In genomic region chr7:157498690-157499089, GRCh38 we compare ENCODE assay signal across 20 cellular contexts.
A peak's percentile ranks its signal among the peaks of the same experiment; 100 is the strongest.
DNase-seq lines count a peak whose midpoint lies in the region; ATAC-seq and TF ChIP-seq lines count a peak whose summit lies in the region.
"Had no signal": no experiment of that assay in that cellular context is flagged by ENCODE, and none has a peak within 500 bp of the region (broad histone marks: within the 10 kb centered on the region; RNA-seq: fewer than 3 reads in every experiment).

No MANE protein-coding gene starts in this region.

- H3K9me3 ChIP-seq in H9 (ENCODE audit: control insufficient read depth, low read depth, low read length): no peaks in the 10 kb centered on the region
- H3K9me3 ChIP-seq in endodermal cell (ENCODE audit: control insufficient read depth, low read length): peaks cover 49% of the 10 kb centered on the region
- peaks cover 0 to 12% (median 1%) of the 10 kb centered on the region in 8 donors for H3K9me3 ChIP-seq in spleen
- no peaks in the 10 kb centered on the region for H3K9me3 ChIP-seq in WERI-Rb-1 (ENCODE audit: severe bottlenecking)

- ATAC-seq in activated CD8-positive, alpha-beta memory T cell treated with anti-CD3 and anti-CD28 coated beads, Interleukin-2, amount 10 ng/mL, durations not matched to agents 7 days and 5 days: no peak
- ATAC-seq: GM12878 had no signal

- no peak overlapping the region for H4K8ac ChIP-seq in H9 (replicated peaks; ENCODE audit: insufficient read length, low read depth, low read length)

- H3T11ph ChIP-seq in H9 (ENCODE audit: low read length): no peak overlapping the region

- no peak overlapping the region for H2BK15ac ChIP-seq in H9 (ENCODE audit: low read depth, low read length)

- no peaks in the 10 kb centered on the region for H3K36me3 ChIP-seq in endodermal cell (ENCODE audit: control insufficient read depth, insufficient read depth, low read length)
- no peaks in the 10 kb centered on the region for H3K36me3 ChIP-seq in spleen
- no peaks in the 10 kb centered on the region for H3K36me3 ChIP-seq in WERI-Rb-1
- H3K36me3 ChIP-seq: BLaER1 treated with 17β-estradiol and CSF1 and Interleukin-3, amounts not matched to agents 10 nM and 100 nM had no signal

- intact Hi-C loops in spleen (cut with DNase I; ENCODE audit: low total_unique reads): no loop called here

- peaks cover 9% of the 10 kb centered on the region for H3K27me3 Mint-ChIP-seq in activated CD8-positive, alpha-beta memory T cell treated with anti-CD3 and anti-CD28 coated beads, Interleukin-2, amount 10 ng/mL, durations not matched to agents 7 days and 5 days
- H3K27me3 Mint-ChIP-seq in H9 (ENCODE audit: low read depth): peaks cover 94% of the 10 kb centered on the region
- peaks cover 33% of the 10 kb centered on the region for H3K27me3 Mint-ChIP-seq in endodermal cell (ENCODE audit: insufficient read depth)

- H3K14ac ChIP-seq in H9 (ENCODE audit: insufficient read depth, low read length): no peak overlapping the region

- H3K4ac ChIP-seq in H9 (ENCODE audit: low read depth, low read length): no peak overlapping the region

- H4K91ac ChIP-seq in H9 (ENCODE audit: insufficient read length, low read depth, low read length): no peak overlapping the region

- H3K36me3 Mint-ChIP-seq in activated CD8-positive, alpha-beta memory T cell treated with anti-CD3 and anti-CD28 coated beads, Interleukin-2, amount 10 ng/mL, durations not matched to agents 7 days and 5 days: peaks cover 10% of the 10 kb centered on the region
- H3K36me3 Mint-ChIP-seq in H9 (ENCODE audit: insufficient read depth in 1 of 3, low read depth in 3 of 3) (0 out of 7 replicates have a peak, but pooled peaks cover 0 to 1% (median 0%) of the 10 kb centered on the region in 3 experiments), endodermal cell (ENCODE audit: low read depth) (no peaks in the 10 kb centered on the region)

- H2BK120ac ChIP-seq in H9 (ENCODE audit: low read depth, low read length, poor library complexity, severe bottlenecking): no peak overlapping the region

- H2BK12ac ChIP-seq in H9 (ENCODE audit: insufficient read length, low read depth, low read length): no peak overlapping the region

- H3K27ac ChIP-seq in H9 (ENCODE audit: insufficient read length, low read depth, low read length) (no peak overlapping the region), endodermal cell (ENCODE audit: low read depth, low read length) (no peak overlapping the region), spleen (no peak overlapping the region), WERI-Rb-1 (no peak overlapping the region)
- H3K27ac ChIP-seq: BLaER1 treated with 17β-estradiol and CSF1 and Interleukin-3, amounts not matched to agents 10 nM and 100 nM; epithelial cell of prostate; HL-60; skin epidermis had no signal

- no peak for TF ChIP-seq CTCF in H9 (conservative IDR thresholded peaks at IDR 0.05)
- TF ChIP-seq CTCF in endodermal cell (conservative IDR thresholded peaks at IDR 0.05): no peak
- no peak for TF ChIP-seq CTCF in spleen (IDR thresholded peaks at IDR 0.05 in 8 of 11, conservative IDR thresholded peaks at IDR 0.05 in 3 of 11)
- TF ChIP-seq CTCF in WERI-Rb-1 (IDR thresholded peaks at IDR 0.05; ENCODE audit: low read depth, low read length): no peak

- peak; percentile 38 for DNase-seq in activated CD8-positive, alpha-beta memory T cell treated with anti-CD3 and anti-CD28 coated beads, Interleukin-2, amount 50 U/mL, for 48 hours
- DNase-seq in activated CD8-positive, alpha-beta memory T cell treated with anti-CD3 and anti-CD28 coated beads, Interleukin-2, amount 10 ng/mL, durations not matched to agents 7 days and 5 days: no peak
- DNase-seq in H9 (peak; percentile 13), endodermal cell (peak; percentile 36), spleen (peak; percentile 67), WERI-Rb-1 (no peak), AML-193 (lab: John Stamatoyannopoulos, UW) (no peak)
- DNase-seq: activated CD4-positive, alpha-beta T cell treated with anti-CD3 and anti-CD28 coated beads, Interleukin-2, amount 50 U/mL, for 48 hours; cerebellar nuclear complex; HCEC 1CT; NCI-H1694; NCI-H2171 treated with DMSO at 0.1 percent for 48 hours; nucleus accumbens; stimulated activated CD4-positive, alpha-beta T cell treated with anti-CD3 and anti-CD28 coated beads, Interleukin-1b, Interleukin-23, amount 100 ng/mL, for 48 hours; substantia nigra had no signal

- H3K23me2 ChIP-seq in H9 (ENCODE audit: insufficient read length, low read depth, low read length, poor library complexity, severe bottlenecking): no peaks in the 10 kb centered on the region

- H3K27me3 ChIP-seq in H9 (ENCODE audit: insufficient read depth, low read length) (peaks cover 13% of the 10 kb centered on the region; the same call in 1 of the 2 replicates), endodermal cell (ENCODE audit: control insufficient read depth, insufficient read depth, low read length, poor library complexity, severe bottlenecking) (no peaks in the 10 kb centered on the region), spleen (replicated peaks in 1 of 7) (peaks cover 0 to 41% (median 0%) of the 10 kb centered on the region in 7 donors), WERI-Rb-1 (ENCODE audit: insufficient read depth, low read depth, severe bottlenecking) (no peaks in the 10 kb centered on the region)

- no peaks in the 10 kb centered on the region for H3K9me3 Mint-ChIP-seq in activated CD8-positive, alpha-beta memory T cell treated with anti-CD3 and anti-CD28 coated beads, Interleukin-2, amount 10 ng/mL, durations not matched to agents 7 days and 5 days (ENCODE audit: low read depth)
- no peaks in the 10 kb centered on the region for H3K9me3 Mint-ChIP-seq in H9
- H3K9me3 Mint-ChIP-seq in endodermal cell: no peaks in the 10 kb centered on the region

- no peak for TF ChIP-seq POLR2A in spleen (IDR thresholded peaks at IDR 0.05)

- H3K27ac Mint-ChIP-seq in activated CD8-positive, alpha-beta memory T cell treated with anti-CD3 and anti-CD28 coated beads, Interleukin-2, amount 10 ng/mL, durations not matched to agents 7 days and 5 days: no peak overlapping the region
- H3K27ac Mint-ChIP-seq in H9 (no peak overlapping the region), endodermal cell (no peak overlapping the region)

- CTCF ChIA-PET in activated CD8-positive, alpha-beta memory T cell treated with anti-CD3 and anti-CD28 coated beads, Interleukin-2, amount 10 ng/mL, durations not matched to agents 7 days and 5 days (lab: Charles Lee): no interaction called here

- H3K4me1 Mint-ChIP-seq in activated CD8-positive, alpha-beta memory T cell treated with anti-CD3 and anti-CD28 coated beads, Interleukin-2, amount 10 ng/mL, durations not matched to agents 7 days and 5 days: peaks cover 40% of the 10 kb centered on the region
- H3K4me1 Mint-ChIP-seq in H9: peaks cover 0 to 6% of the 10 kb centered on the region in 2 experiments; a peak in 2 of 4 replicates
- no peaks in the 10 kb centered on the region for H3K4me1 Mint-ChIP-seq in endodermal cell

- H2BK5ac ChIP-seq in H9 (ENCODE audit: insufficient read length, low read length): no peak overlapping the region

- no peak overlapping the region for H4K5ac ChIP-seq in H9 (ENCODE audit: insufficient read length, low read depth, low read length)

- no peaks in the 10 kb centered on the region for H3K79me1 ChIP-seq in H9 (ENCODE audit: insufficient read depth, low read depth, low read length, poor library complexity, severe bottlenecking)

- H3K79me2 ChIP-seq in H9 (ENCODE audit: insufficient read depth, low read length): no peaks in the 10 kb centered on the region

- no peak overlapping the region for H2BK20ac ChIP-seq in H9 (ENCODE audit: low read depth, low read length, poor library complexity, severe bottlenecking)

- H2AFZ ChIP-seq in H9 (ENCODE audit: low read length): no peak overlapping the region

- no peak overlapping the region for H3K4me2 ChIP-seq in H9 (ENCODE audit: insufficient read depth, insufficient read length, low read length)
- H3K4me2 ChIP-seq: BLaER1 treated with 17β-estradiol and CSF1 and Interleukin-3, amounts not matched to agents 10 nM and 100 nM had no signal

- no peak overlapping the region for H3K4me3 Mint-ChIP-seq in activated CD8-positive, alpha-beta memory T cell treated with anti-CD3 and anti-CD28 coated beads, Interleukin-2, amount 10 ng/mL, durations not matched to agents 7 days and 5 days
- H3K4me3 Mint-ChIP-seq in H9 (no peak overlapping the region), endodermal cell (no peak overlapping the region)

- peaks cover 2% of the 10 kb centered on the region for H4K20me1 ChIP-seq in H9 (ENCODE audit: control insufficient read depth, insufficient read depth, insufficient read length)

- H3K4me3 ChIP-seq in endodermal cell (ENCODE audit: low read length) (no peak overlapping the region), spleen (no peak overlapping the region), WERI-Rb-1 (ENCODE audit: low read depth, low read length) (no peak overlapping the region)
- H3K4me3 ChIP-seq: BLaER1 treated with 17β-estradiol and CSF1 and Interleukin-3, amounts not matched to agents 10 nM and 100 nM; GM12878; skin epidermis had no signal

- no CpG with 5 or more reads among the region's 12 CpGs for WGBS in H9 (ENCODE audit: extremely low coverage, insufficient read length, low lambda C conversion rate)
- 79 to 80% methylated on average over 10 to 12 of the region's 12 CpGs for WGBS in endodermal cell (ENCODE audit: insufficient coverage in 1 of 2, insufficient read length in 1 of 2), 2 experiments
- 76 to 85% (median 78%) methylated on average over 12 of the region's 12 CpGs for WGBS in spleen, 5 donors

- no peak overlapping the region for H2AK5ac ChIP-seq in H9 (ENCODE audit: insufficient read length, low read length)

- H3K9ac ChIP-seq in H9 (ENCODE audit: extremely low read depth, insufficient read length, low read length) (no peak overlapping the region), endodermal cell (ENCODE audit: extremely low read depth, low read length, poor library complexity, severe bottlenecking) (no peak overlapping the region)
- H3K9ac ChIP-seq: BLaER1 treated with 17β-estradiol and CSF1 and Interleukin-3, amounts not matched to agents 10 nM and 100 nM had no signal

- H3K23ac ChIP-seq in H9 (ENCODE audit: insufficient read length, low read depth, low read length): no peak overlapping the region

- H3K56ac ChIP-seq in H9 (ENCODE audit: insufficient read length, low read depth, low read length): no peak overlapping the region

- H3K4me1 ChIP-seq in H9 (ENCODE audit: insufficient read depth, low read length): no peaks in the 10 kb centered on the region
- no peaks in the 10 kb centered on the region for H3K4me1 ChIP-seq in endodermal cell (ENCODE audit: control insufficient read depth, insufficient read depth, low read length)
- H3K4me1 ChIP-seq in spleen: peaks cover 0 to 20% (median 14%) of the 10 kb centered on the region in 6 donors

- H3K18ac ChIP-seq in H9 (ENCODE audit: insufficient read length, low read depth, low read length): no peak overlapping the region

Comparison
In these comparisons a context has a peak if more than half of its experiments do, and no peak if none do; other contexts are left out.
1. DNase-seq: peak in activated CD8-positive, alpha-beta memory T cell treated with anti-CD3 and anti-CD28 coated beads, Interleukin-2, amount 50 U/mL, for 48 hours (single experiment), H9 (single experiment), endodermal cell (single experiment) and spleen (single experiment); none in activated CD8-positive, alpha-beta memory T cell treated with anti-CD3 and anti-CD28 coated beads, Interleukin-2, amount 10 ng/mL, durations not matched to agents 7 days and 5 days (single experiment), WERI-Rb-1 (single experiment) and AML-193 (0 of 2).